In the genomic region with DNA sequence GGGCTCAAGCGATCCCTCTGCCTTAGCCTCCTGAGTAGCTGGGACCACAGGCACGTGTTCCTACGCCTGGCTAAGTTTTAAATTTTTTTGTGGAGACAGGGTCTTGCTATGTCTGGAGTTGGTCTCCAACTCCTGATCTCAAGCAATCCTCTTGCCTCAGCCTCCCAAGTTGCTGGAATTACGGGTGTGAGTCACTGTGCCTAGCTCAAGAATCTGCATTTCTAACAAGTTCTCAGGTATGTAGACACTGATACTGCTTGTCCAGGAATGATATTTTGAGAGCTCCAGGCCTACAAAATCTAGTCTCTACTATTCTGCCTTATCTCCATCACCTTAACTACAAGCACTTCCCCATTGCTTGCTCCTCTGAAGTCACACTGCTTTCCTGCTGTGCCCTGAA, we compare ENCODE assay signal across 1 cellular context.
TF ChIP-seq lines count a peak whose summit lies in the region.

No MANE protein-coding gene starts in this region.

TF ChIP-seq in HepG2, 621 proteins besides CTCF, POLR2A, EP300 and RAD21:
- no peak for TF ChIP-seq MBNL3 (CRISPR knock-in tag; conservative IDR thresholded peaks at IDR 0.05)
- no peak for TF ChIP-seq ZNF598 (CRISPR knock-in tag; IDR thresholded peaks at IDR 0.05; ENCODE audit: borderline replicate concordance)
- no peak for TF ChIP-seq BORCS8-MEF2B (CRISPR knock-in tag; IDR thresholded peaks at IDR 0.05)
- TF ChIP-seq MTA3 (CRISPR knock-in tag; IDR thresholded peaks at IDR 0.05), result no peak
- TF ChIP-seq TARDBP (CRISPR knock-in tag; IDR thresholded peaks at IDR 0.05), result no peak
- TF ChIP-seq FOSL1 (CRISPR knock-in tag; IDR thresholded peaks at IDR 0.05; ENCODE audit: borderline replicate concordance), result no peak
- no peak for TF ChIP-seq RBM39 (IDR thresholded peaks at IDR 0.05; ENCODE audit: low read depth, low read length, poor library complexity, severe bottlenecking)
- no peak for TF ChIP-seq POLR2G (IDR thresholded peaks at IDR 0.05; ENCODE audit: low read depth, low read length)
- TF ChIP-seq, protein P1, sequence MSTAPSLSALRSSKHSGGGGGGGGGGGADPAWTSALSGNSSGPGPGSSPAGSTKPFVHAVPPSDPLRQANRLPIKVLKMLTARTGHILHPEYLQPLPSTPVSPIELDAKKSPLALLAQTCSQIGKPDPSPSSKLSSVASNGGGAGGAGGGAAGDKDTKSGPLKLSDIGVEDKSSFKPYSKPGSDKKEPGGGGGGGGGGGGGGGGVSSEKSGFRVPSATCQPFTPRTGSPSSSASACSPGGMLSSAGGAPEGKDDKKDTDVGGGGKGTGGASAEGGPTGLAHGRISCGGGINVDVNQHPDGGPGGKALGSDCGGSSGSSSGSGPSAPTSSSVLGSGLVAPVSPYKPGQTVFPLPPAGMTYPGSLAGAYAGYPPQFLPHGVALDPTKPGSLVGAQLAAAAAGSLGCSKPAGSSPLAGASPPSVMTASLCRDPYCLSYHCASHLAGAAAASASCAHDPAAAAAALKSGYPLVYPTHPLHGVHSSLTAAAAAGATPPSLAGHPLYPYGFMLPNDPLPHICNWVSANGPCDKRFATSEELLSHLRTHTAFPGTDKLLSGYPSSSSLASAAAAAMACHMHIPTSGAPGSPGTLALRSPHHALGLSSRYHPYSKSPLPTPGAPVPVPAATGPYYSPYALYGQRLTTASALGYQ (CRISPR knock-in tag; IDR thresholded peaks at IDR 0.05), result no peak
- TF ChIP-seq GABPB1 (CRISPR knock-in tag; IDR thresholded peaks at IDR 0.05), result no peak
- TF ChIP-seq, protein P2, sequence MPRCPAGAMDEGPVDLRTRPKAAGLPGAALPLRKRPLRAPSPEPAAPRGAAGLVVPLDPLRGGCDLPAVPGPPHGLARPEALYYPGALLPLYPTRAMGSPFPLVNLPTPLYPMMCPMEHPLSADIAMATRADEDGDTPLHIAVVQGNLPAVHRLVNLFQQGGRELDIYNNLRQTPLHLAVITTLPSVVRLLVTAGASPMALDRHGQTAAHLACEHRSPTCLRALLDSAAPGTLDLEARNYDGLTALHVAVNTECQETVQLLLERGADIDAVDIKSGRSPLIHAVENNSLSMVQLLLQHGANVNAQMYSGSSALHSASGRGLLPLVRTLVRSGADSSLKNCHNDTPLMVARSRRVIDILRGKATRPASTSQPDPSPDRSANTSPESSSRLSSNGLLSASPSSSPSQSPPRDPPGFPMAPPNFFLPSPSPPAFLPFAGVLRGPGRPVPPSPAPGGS (CRISPR knock-in tag; IDR thresholded peaks at IDR 0.05), result no peak
- no peak for TF ChIP-seq ZSCAN9 (CRISPR knock-in tag; IDR thresholded peaks at IDR 0.05; ENCODE audit: borderline replicate concordance)
- TF ChIP-seq PTBP1 (IDR thresholded peaks at IDR 0.05; ENCODE audit: low read depth, low read length, poor library complexity, severe bottlenecking), result no peak
- TF ChIP-seq, protein P3, sequence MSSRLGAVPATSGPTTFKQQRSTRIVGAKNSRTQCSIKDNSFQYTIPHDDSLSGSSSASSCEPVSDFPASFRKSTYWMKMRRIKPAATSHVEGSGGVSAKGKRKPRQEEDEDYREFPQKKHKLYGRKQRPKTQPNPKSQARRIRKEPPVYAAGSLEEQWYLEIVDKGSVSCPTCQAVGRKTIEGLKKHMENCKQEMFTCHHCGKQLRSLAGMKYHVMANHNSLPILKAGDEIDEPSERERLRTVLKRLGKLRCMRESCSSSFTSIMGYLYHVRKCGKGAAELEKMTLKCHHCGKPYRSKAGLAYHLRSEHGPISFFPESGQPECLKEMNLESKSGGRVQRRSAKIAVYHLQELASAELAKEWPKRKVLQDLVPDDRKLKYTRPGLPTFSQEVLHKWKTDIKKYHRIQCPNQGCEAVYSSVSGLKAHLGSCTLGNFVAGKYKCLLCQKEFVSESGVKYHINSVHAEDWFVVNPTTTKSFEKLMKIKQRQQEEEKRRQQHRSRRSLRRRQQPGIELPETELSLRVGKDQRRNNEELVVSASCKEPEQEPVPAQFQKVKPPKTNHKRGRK (CRISPR knock-in tag; IDR thresholded peaks at IDR 0.05), result no peak
